In genomic region chr1:66929691-66929998, GRCh38 we compare ENCODE assay signal across 8 cellular contexts. TPM values are rescaled to one million over a fixed set of nuclear protein-coding genes. Genes with fewer than 3 reads are reported as not detected.
DNase-seq lines count a peak whose midpoint lies in the region; ATAC-seq and TF ChIP-seq lines count a peak whose summit lies in the region.

No MANE protein-coding gene starts in this region.

- intact Hi-C loops in CD8-positive, alpha-beta T cell (cut with DNase I, micrococcal nuclease), result loop anchor here in 1 of 2 experiments (5.0 kb wide), 1 partner anchor 753 kb away; no protein-coding TSS in a partner anchor
- intact Hi-C loops in PC-9 (cut with micrococcal nuclease; ENCODE audit: unreplicated experiment), result no loop called here

- no peak for DNase-seq in CD8-positive, alpha-beta T cell
- DNase-seq in PC-9 (no peak), endothelial cell (ENCODE audit: low spot score) (no peak), osteoblast (ENCODE audit: insufficient read length, low spot score, missing footprints) (no peak), COLO668 (lab: John Stamatoyannopoulos, UW; ENCODE audit: unreplicated experiment) (no peak), islet precursor cell (no peak), foreskin melanocyte (no peak), NCI-H2196 treated with DMSO at 0.1 percent for 48 hours (lab: John Stamatoyannopoulos, UW; ENCODE audit: unreplicated experiment) (no peak)

- H3K4me1 Mint-ChIP-seq in CD8-positive, alpha-beta T cell (ENCODE audit: low read depth), result peaks cover 56% of the 10 kb centered on the region
- peaks cover 21% of the 10 kb centered on the region for H3K4me1 Mint-ChIP-seq in endothelial cell (ENCODE audit: unreplicated experiment)

- BruUV-seq in PC-9 (replicated peaks; lab: Mats Ljungman, UMichigan), result no TSS peak

- peaks cover 22% of the 10 kb centered on the region for H3F3A ChIP-seq in PC-9 (ENCODE audit: insufficient read depth, low read depth)

- H3K9me3 ChIP-seq in CD8-positive, alpha-beta T cell (ENCODE audit: low read length), result no peaks in the 10 kb centered on the region
- H3K9me3 ChIP-seq in PC-9 (ENCODE audit: insufficient read depth, low read depth) (no peaks in the 10 kb centered on the region), osteoblast (ENCODE audit: low read depth, low read length) (no peaks in the 10 kb centered on the region)

- H3K4me2 ChIP-seq in PC-9 (peak overlapping the region; percentile 100), osteoblast (ENCODE audit: insufficient read depth, low read length) (peak overlapping the region; percentile 89)

- peak overlapping the region; percentile 87 for H3K27ac ChIP-seq in CD8-positive, alpha-beta T cell (ENCODE audit: low read depth, low read length)
- peak overlapping the region; percentile 70 for H3K27ac ChIP-seq in PC-9
- peak overlapping the region; percentile 44 for H3K27ac ChIP-seq in osteoblast (ENCODE audit: low read depth, low read length)

- no peak for ATAC-seq in CD8-positive, alpha-beta T cell

- CTCF ChIA-PET in CD8-positive, alpha-beta T cell (lab: Charles Lee), result interaction anchor here (1.3 kb wide), 1 partner anchor 22 kb away, joined by 3 read pairs; no protein-coding TSS in a partner anchor
- CTCF ChIA-PET in PC-9 (lab: Charles Lee), result no interaction called here

- H3K9me2 ChIP-seq in PC-9 (ENCODE audit: insufficient read depth), result no peaks in the 10 kb centered on the region

- peaks cover 35% of the 10 kb centered on the region for H3K4me1 ChIP-seq in CD8-positive, alpha-beta T cell (ENCODE audit: insufficient read depth, low read length)
- H3K4me1 ChIP-seq in PC-9 (replicated peaks; ENCODE audit: insufficient read depth) (peaks cover 47% of the 10 kb centered on the region), osteoblast (ENCODE audit: insufficient read depth, low read length) (peaks cover 53% of the 10 kb centered on the region)

- no peak for TF ChIP-seq CTCF in CD8-positive, alpha-beta T cell (IDR thresholded peaks at IDR 0.05)
- TF ChIP-seq CTCF in PC-9 (conservative IDR thresholded peaks at IDR 0.05), result no peak
- TF ChIP-seq CTCF in endothelial cell (IDR thresholded peaks at IDR 0.05; ENCODE audit: unreplicated experiment), result no peak
- TF ChIP-seq CTCF in osteoblast (IDR thresholded peaks at IDR 0.05; ENCODE audit: extremely low read depth, low read depth, low read length), result no peak

- H3K4me3 Mint-ChIP-seq in CD8-positive, alpha-beta T cell, result peak overlapping the region; percentile 86
- H3K4me3 Mint-ChIP-seq in endothelial cell (ENCODE audit: unreplicated experiment), result peak overlapping the region; percentile 85

- H3K4me3 ChIP-seq in CD8-positive, alpha-beta T cell (ENCODE audit: low read depth, low read length), result peak overlapping the region; percentile 86
- peak overlapping the region; percentile 95; the same call in 1 of the 2 replicates for H3K4me3 ChIP-seq in PC-9
- peak overlapping the region; percentile 89 for H3K4me3 ChIP-seq in osteoblast (ENCODE audit: insufficient read depth, low read length)

- peaks cover 15% of the 10 kb centered on the region for H3K36me3 Mint-ChIP-seq in CD8-positive, alpha-beta T cell
- no peaks in the 10 kb centered on the region for H3K36me3 Mint-ChIP-seq in endothelial cell (ENCODE audit: low read depth, unreplicated experiment)

- H4K20me1 ChIP-seq in PC-9 (ENCODE audit: insufficient read depth) (peaks cover 7% of the 10 kb centered on the region), osteoblast (ENCODE audit: insufficient read depth, low read length) (peaks cover 17% of the 10 kb centered on the region)

- H3K79me2 ChIP-seq in PC-9 (ENCODE audit: low read depth) (peaks cover 74% of the 10 kb centered on the region), osteoblast (ENCODE audit: insufficient read depth, low read length) (peaks cover 77% of the 10 kb centered on the region)

- H3K27me3 ChIP-seq in CD8-positive, alpha-beta T cell (ENCODE audit: insufficient read depth, low read length), result no peaks in the 10 kb centered on the region
- no peaks in the 10 kb centered on the region for H3K27me3 ChIP-seq in PC-9 (ENCODE audit: insufficient read depth, low read depth)
- H3K27me3 ChIP-seq in osteoblast (ENCODE audit: insufficient read depth, low read length), result no peaks in the 10 kb centered on the region

- POLR2A ChIA-PET in CD8-positive, alpha-beta T cell (lab: Charles Lee), result interaction anchor here (0.9 to 1.7 kb wide), 5 partner anchors 10 to 160 kb away, joined by 3 to 6 read pairs (median 3); no protein-coding TSS in a partner anchor
- POLR2A ChIA-PET in PC-9 (lab: Charles Lee; ENCODE audit: unreplicated experiment), result interaction anchor here (0.7 kb wide), 1 partner anchor 592 kb away, joined by 8 read pairs; no protein-coding TSS in a partner anchor

- H2AFZ ChIP-seq in PC-9, result peak overlapping the region; percentile 73; the same call in 1 of the 2 replicates
- peak overlapping the region; percentile 74 for H2AFZ ChIP-seq in osteoblast (ENCODE audit: low read length)

- H3K27me3 Mint-ChIP-seq in CD8-positive, alpha-beta T cell (ENCODE audit: low read depth), result no peaks in the 10 kb centered on the region
- peaks cover 10% of the 10 kb centered on the region for H3K27me3 Mint-ChIP-seq in endothelial cell (ENCODE audit: unreplicated experiment)

- no peaks in the 10 kb centered on the region for H3K36me3 ChIP-seq in CD8-positive, alpha-beta T cell (ENCODE audit: insufficient read depth, low read length)
- H3K36me3 ChIP-seq in PC-9 (ENCODE audit: low read depth), result 0 out of 2 replicates have a peak, but pooled peaks cover 5% of the 10 kb centered on the region
- peaks cover 4% of the 10 kb centered on the region for H3K36me3 ChIP-seq in osteoblast (ENCODE audit: insufficient read depth, low read length)

- no peaks in the 10 kb centered on the region for H3K9me3 Mint-ChIP-seq in CD8-positive, alpha-beta T cell
- no peaks in the 10 kb centered on the region for H3K9me3 Mint-ChIP-seq in endothelial cell (ENCODE audit: unreplicated experiment)

- H3K27ac Mint-ChIP-seq in CD8-positive, alpha-beta T cell, result peak overlapping the region; percentile 94
- H3K27ac Mint-ChIP-seq in endothelial cell (ENCODE audit: unreplicated experiment), result peak overlapping the region; percentile 3

RNA-seq across cellular contexts. Expression of gene MIER1, which starts 4.9 kb away (rescaled TPM):
- total RNA-seq in CD8-positive, alpha-beta T cell, result 10 to 100 TPM; 94.5 to 96.5 TPM
- 26.5 and 30.4 TPM in 2 replicates for total RNA-seq in PC-9 (2021)
- 33.2 TPM for total RNA-seq in endothelial cell (ENCODE audit: unreplicated experiment)
- total RNA-seq in osteoblast, result 53.2 and 58.0 TPM in 2 replicates

RNA-seq across cellular contexts. Expression of gene DNAI4, which starts 5.0 kb away (rescaled TPM):
- 1 to 10 TPM; 4.9 to 5.1 TPM for total RNA-seq in CD8-positive, alpha-beta T cell
- total RNA-seq in PC-9 (2021) (8.2 and 12.6 TPM in 2 replicates), endothelial cell (ENCODE audit: unreplicated experiment) (5.1 TPM), osteoblast (12.7 and 15.0 TPM in 2 replicates)
